ENCODE assay signal across 20 cellular contexts in the genomic region with DNA sequence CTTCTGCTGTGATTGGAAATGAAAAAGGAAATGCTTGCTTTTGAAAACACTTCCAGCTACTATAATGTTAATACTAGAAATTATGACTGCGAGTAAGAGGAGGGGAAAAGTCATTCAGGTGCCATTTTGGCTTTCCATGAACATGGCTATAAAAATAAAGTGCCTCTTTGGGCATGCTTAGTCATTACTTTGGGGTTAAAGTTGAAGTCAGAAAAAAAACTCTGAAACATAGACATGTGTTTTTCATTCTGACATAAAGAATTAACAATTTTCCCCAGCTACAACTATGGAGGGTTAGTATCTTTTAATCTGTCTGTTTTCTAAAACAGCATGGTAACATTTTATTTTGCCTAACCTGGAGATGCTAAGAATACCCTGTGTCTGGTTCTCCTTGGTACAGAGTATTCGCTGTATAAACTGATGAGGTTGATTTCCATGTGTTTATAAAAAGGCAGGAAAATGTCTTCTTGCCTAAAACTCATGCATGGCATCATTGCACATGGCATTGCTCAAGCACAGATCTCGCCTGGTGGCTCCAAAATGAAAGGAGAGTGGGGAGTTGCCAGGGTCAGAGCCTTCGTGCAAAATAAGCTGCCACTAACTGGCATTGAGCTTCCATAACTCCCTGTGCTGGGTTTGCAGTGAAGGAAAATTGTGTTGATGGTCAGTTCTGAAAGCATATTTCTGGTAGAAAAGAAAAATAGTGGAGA.
"Had no signal": no experiment of that assay in that cellular context is flagged by ENCODE, and none has a peak within 500 bp of the region (broad histone marks: within the 10 kb centered on the region; RNA-seq: fewer than 3 reads in every experiment).

No MANE protein-coding gene starts in this region.

- H3K4me1 Mint-ChIP-seq: activated CD4-positive, alpha-beta T cell treated with anti-CD3 and anti-CD28 coated beads, Interleukin-2, amount 10 ng/mL, durations not matched to agents 7 days and 5 days; activated naive CD4-positive, alpha-beta T cell treated with anti-CD3 and anti-CD28 coated beads, Interleukin-2, amount 10 ng/mL, durations not matched to agents 7 days and 5 days had no signal

- H3K4me1 ChIP-seq: esophagus squamous epithelium, left lung had no signal

- H3K36me3 ChIP-seq: esophagus squamous epithelium, left lung had no signal

- ATAC-seq: activated CD8-positive, alpha-beta T cell treated with anti-CD3 and anti-CD28 coated beads, Interleukin-2, amount 10 ng/mL, durations not matched to agents 7 days and 5 days; effector memory CD8-positive, alpha-beta T cell; left lung had no signal

- H3K27ac Mint-ChIP-seq: activated CD4-positive, alpha-beta T cell treated with anti-CD3 and anti-CD28 coated beads, Interleukin-2, amount 10 ng/mL, durations not matched to agents 7 days and 5 days; activated CD8-positive, alpha-beta T cell treated with anti-CD3 and anti-CD28 coated beads, Interleukin-2, amount 10 ng/mL, durations not matched to agents 7 days and 5 days; activated naive CD4-positive, alpha-beta T cell treated with anti-CD3 and anti-CD28 coated beads, Interleukin-2, amount 10 ng/mL, durations not matched to agents 7 days and 5 days; activated naive CD8-positive, alpha-beta T cell treated with anti-CD3 and anti-CD28 coated beads, Interleukin-2, amount 50 U/mL, for 24 hours; effector memory CD8-positive, alpha-beta T cell; nephron progenitor cell; stimulated activated naive CD8-positive, alpha-beta T cell treated with anti-CD3 and anti-CD28 coated beads, Interleukin-15, Interleukin-2, amounts not matched to agents 100 ng/mL and 50 ng/mL, for 24 hours; type B pancreatic cell had no signal

- H3K4me3 ChIP-seq: esophagus squamous epithelium, left lung had no signal

- H3K9me3 ChIP-seq: esophagus squamous epithelium, left lung had no signal

- H3K36me3 Mint-ChIP-seq: activated naive CD4-positive, alpha-beta T cell treated with anti-CD3 and anti-CD28 coated beads, Interleukin-2, amount 10 ng/mL, durations not matched to agents 7 days and 5 days; type B pancreatic cell had no signal

- DNase-seq: activated CD4-positive, alpha-beta T cell treated with anti-CD3 and anti-CD28 coated beads, Interleukin-2, amount 10 ng/mL, durations not matched to agents 7 days and 5 days; activated CD8-positive, alpha-beta T cell treated with anti-CD3 and anti-CD28 coated beads, Interleukin-2, amount 10 ng/mL, durations not matched to agents 7 days and 5 days; activated effector memory CD4-positive, alpha-beta T cell treated with Interleukin-2 at 50 U/mL for 16 hours; activated naive CD4-positive, alpha-beta T cell treated with anti-CD3 and anti-CD28 coated beads, Interleukin-2, amount 10 ng/mL, durations not matched to agents 7 days and 5 days; activated naive CD8-positive, alpha-beta T cell treated with anti-CD3 and anti-CD28 coated beads, Interleukin-2, amount 50 U/mL, for 24 hours; activated T-cell treated with anti-CD3 and anti-CD28 coated beads, Interleukin-2, amount 50 U/mL, for 48 hours; effector memory CD8-positive, alpha-beta T cell; esophagus squamous epithelium; foreskin melanocyte; head of caudate nucleus; kidney; left lung; mammary epithelial cell; nephron progenitor cell; nucleus accumbens; posterior cingulate gyrus; stimulated activated CD4-positive, alpha-beta T cell treated with anti-CD3 and anti-CD28 coated beads, Interleukin-2, amount 100 ng/mL, for 24 hours; T1000 had no signal

- H3K4me3 Mint-ChIP-seq: activated CD4-positive, alpha-beta T cell treated with anti-CD3 and anti-CD28 coated beads, Interleukin-2, amount 10 ng/mL, durations not matched to agents 7 days and 5 days; activated CD8-positive, alpha-beta T cell treated with anti-CD3 and anti-CD28 coated beads, Interleukin-2, amount 10 ng/mL, durations not matched to agents 7 days and 5 days; activated naive CD4-positive, alpha-beta T cell treated with anti-CD3 and anti-CD28 coated beads, Interleukin-2, amount 10 ng/mL, durations not matched to agents 7 days and 5 days; activated naive CD8-positive, alpha-beta T cell treated with anti-CD3 and anti-CD28 coated beads, Interleukin-2, amount 50 U/mL, for 24 hours; effector memory CD8-positive, alpha-beta T cell; nephron progenitor cell; stimulated activated naive CD8-positive, alpha-beta T cell treated with anti-CD3 and anti-CD28 coated beads, Interleukin-15, Interleukin-2, amounts not matched to agents 100 ng/mL and 50 ng/mL, for 24 hours; type B pancreatic cell had no signal

- H3K27me3 ChIP-seq: esophagus squamous epithelium, left lung had no signal

- H3K9me3 Mint-ChIP-seq: activated CD4-positive, alpha-beta T cell treated with anti-CD3 and anti-CD28 coated beads, Interleukin-2, amount 10 ng/mL, durations not matched to agents 7 days and 5 days; activated naive CD4-positive, alpha-beta T cell treated with anti-CD3 and anti-CD28 coated beads, Interleukin-2, amount 10 ng/mL, durations not matched to agents 7 days and 5 days; activated naive CD8-positive, alpha-beta T cell treated with anti-CD3 and anti-CD28 coated beads, Interleukin-2, amount 50 U/mL, for 24 hours; effector memory CD8-positive, alpha-beta T cell; nephron progenitor cell; type B pancreatic cell had no signal

- H3K27me3 Mint-ChIP-seq: activated CD4-positive, alpha-beta T cell treated with anti-CD3 and anti-CD28 coated beads, Interleukin-2, amount 10 ng/mL, durations not matched to agents 7 days and 5 days; activated naive CD4-positive, alpha-beta T cell treated with anti-CD3 and anti-CD28 coated beads, Interleukin-2, amount 10 ng/mL, durations not matched to agents 7 days and 5 days; activated naive CD8-positive, alpha-beta T cell treated with anti-CD3 and anti-CD28 coated beads, Interleukin-2, amount 50 U/mL, for 24 hours; effector memory CD8-positive, alpha-beta T cell; stimulated activated naive CD8-positive, alpha-beta T cell treated with anti-CD3 and anti-CD28 coated beads, Interleukin-15, Interleukin-2, amounts not matched to agents 100 ng/mL and 50 ng/mL, for 24 hours; type B pancreatic cell had no signal

- H3K27ac ChIP-seq: esophagus squamous epithelium, left lung had no signal
